Comparison of ENCODE assay signal across 20 cellular contexts in genomic region chr3:46168583-46168982, GRCh38. TPM values are rescaled to one million over a fixed set of nuclear protein-coding genes. Genes with fewer than 3 reads are reported as not detected.
"Had no signal": no experiment of that assay in that cellular context is flagged by ENCODE, and none has a peak within 500 bp of the region (broad histone marks: within the 10 kb centered on the region; RNA-seq: fewer than 3 reads in every experiment).

No MANE protein-coding gene starts in this region.

- DNase-seq: activated CD4-positive, CD25-positive, alpha-beta regulatory T cell treated with anti-CD3 and anti-CD28 coated beads, Interleukin-2, amount 50 U/mL, for 72 hours; activated naive CD8-positive, alpha-beta T cell treated with anti-CD3 and anti-CD28 coated beads for 36 hours; cerebellar nuclear complex; dorsolateral prefrontal cortex; endodermal cell; erythroblast; foreskin fibroblast; glutamatergic neuron; left colon; naive B cell; psoas muscle; stimulated activated CD4-positive, alpha-beta T cell treated with anti-CD3 and anti-CD28 coated beads, Interleukin-2, amount 100 ng/mL, for 24 hours; stomach; upper lobe of right lung had no signal

- H3K4me3 ChIP-seq: breast epithelium, dorsolateral prefrontal cortex, neural progenitor cell, psoas muscle, stomach, thoracic aorta, upper lobe of right lung had no signal

- H3K27me3 ChIP-seq: breast epithelium, dorsolateral prefrontal cortex, neural progenitor cell, stomach, upper lobe of right lung had no signal

- H3K4me1 ChIP-seq: breast epithelium, neural progenitor cell, psoas muscle, stomach, upper lobe of right lung had no signal

- H2AFZ ChIP-seq: neural progenitor cell had no signal

- H3K4me2 ChIP-seq: neural progenitor cell had no signal

- H3K9me3 ChIP-seq: breast epithelium, thoracic aorta, upper lobe of right lung had no signal

- ATAC-seq: left colon, psoas muscle, sciatic nerve, upper lobe of right lung had no signal

- H3K9ac ChIP-seq: neural progenitor cell had no signal

- H3K36me3 ChIP-seq: breast epithelium, neural progenitor cell, stomach, thoracic aorta, upper lobe of right lung had no signal

- H3K27ac ChIP-seq: breast epithelium, dorsolateral prefrontal cortex, neural progenitor cell, psoas muscle, stomach, thoracic aorta, upper lobe of right lung had no signal

RNA-seq across cellular contexts. Expression of gene CCR1, which starts 39.5 kb away (rescaled TPM):
- total RNA-seq: lung microvascular endothelial cell, osteocyte had no signal
